35 cellular contexts compared by ENCODE assay signal in the genomic region with DNA sequence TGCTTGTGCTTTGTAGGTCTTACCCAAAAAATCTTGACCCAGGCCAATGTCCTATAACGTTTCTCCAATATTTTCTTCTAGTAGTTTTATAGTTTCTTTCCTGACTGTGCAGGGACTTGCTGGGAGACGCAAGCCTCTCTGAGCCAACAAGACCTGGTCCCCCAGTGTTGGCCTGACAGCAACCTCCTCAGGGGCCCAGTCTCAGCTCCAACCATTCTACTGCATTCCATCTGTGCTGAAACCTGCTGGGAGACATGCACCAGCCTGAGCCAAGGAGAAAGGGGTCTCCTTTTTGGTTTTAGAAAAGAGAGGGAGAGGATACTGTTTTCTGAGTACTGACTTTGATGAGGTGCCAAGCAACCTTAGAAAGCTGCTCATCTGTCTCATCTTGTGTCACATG.
"Had no signal": no experiment of that assay in that cellular context is flagged by ENCODE, and none has a peak within 500 bp of the region (broad histone marks: within the 10 kb centered on the region; RNA-seq: fewer than 3 reads in every experiment).

No MANE protein-coding gene starts in this region.

- H3K9me3 Mint-ChIP-seq: activated CD4-positive, alpha-beta memory T cell treated with anti-CD3 and anti-CD28 coated beads, Interleukin-2, amount 10 ng/mL, durations not matched to agents 7 days and 5 days; activated CD4-positive, alpha-beta T cell treated with anti-CD3 and anti-CD28 coated beads, Interleukin-2, amount 10 ng/mL, durations not matched to agents 7 days and 5 days; activated naive CD4-positive, alpha-beta T cell treated with anti-CD3 and anti-CD28 coated beads for 36 hours; activated naive CD8-positive, alpha-beta T cell treated with anti-CD3 and anti-CD28 coated beads for 36 hours; activated T-helper 1 cell treated with anti-CD3 and anti-CD28 coated beads, Interleukin-12 subunit alpha, Interleukin-12 subunit beta, Interleukin-2, Interleukin-4 antibody, amounts not matched to agents 30 ng/mL and 10 ng/mL and 1 ng/mL, durations not matched to agents 14 hours and 24 hours and 36 hours had no signal

- H3K4me3 ChIP-seq: adrenal gland, body of pancreas, breast epithelium had no signal

- H3K36me3 Mint-ChIP-seq: activated CD8-positive, alpha-beta memory T cell treated with anti-CD3 and anti-CD28 coated beads, Interleukin-2, amount 10 ng/mL, durations not matched to agents 7 days and 5 days; activated naive CD4-positive, alpha-beta T cell treated with anti-CD3 and anti-CD28 coated beads, Interleukin-2, amount 50 U/mL, for 72 hours; activated naive CD8-positive, alpha-beta T cell treated with anti-CD3 and anti-CD28 coated beads for 36 hours; T-cell had no signal

- DNase-seq: activated CD4-positive, alpha-beta memory T cell treated with anti-CD3 and anti-CD28 coated beads, Interleukin-2, amount 10 ng/mL, durations not matched to agents 7 days and 5 days; activated CD4-positive, alpha-beta T cell treated with anti-CD3 and anti-CD28 coated beads for 1 hour; activated CD4-positive, alpha-beta T cell treated with anti-CD3 and anti-CD28 coated beads for 36 hours; activated CD4-positive, alpha-beta T cell treated with anti-CD3 and anti-CD28 coated beads for 48 hours; activated CD4-positive, alpha-beta T cell treated with anti-CD3 and anti-CD28 coated beads, Interleukin-2, amount 10 ng/mL, durations not matched to agents 7 days and 5 days; activated CD4-positive, alpha-beta T cell treated with anti-CD3 and anti-CD28 coated beads, Interleukin-2, amount 50 U/mL, for 48 hours; activated CD4-positive, CD25-positive, alpha-beta regulatory T cell; activated CD8-positive, alpha-beta memory T cell treated with anti-CD3 and anti-CD28 coated beads for 24 hours; activated CD8-positive, alpha-beta memory T cell treated with anti-CD3 and anti-CD28 coated beads, Interleukin-2, amount 10 ng/mL, durations not matched to agents 7 days and 5 days; activated CD8-positive, alpha-beta memory T cell treated with anti-CD3 and anti-CD28 coated beads, Interleukin-2, amount 50 U/mL, for 48 hours; activated CD8-positive, alpha-beta T cell treated with anti-CD3 and anti-CD28 coated beads, Interleukin-2, amount 10 ng/mL, durations not matched to agents 7 days and 5 days; activated effector memory CD4-positive, alpha-beta T cell treated with anti-CD3 and anti-CD28 coated beads, Interleukin-2, amount 50 U/mL, for 16 hours; activated gamma-delta T cell treated with Interleukin-2 at 50 U/mL for 16 hours; activated naive CD4-positive, alpha-beta T cell; activated naive CD4-positive, alpha-beta T cell treated with anti-CD3 and anti-CD28 coated beads for 36 hours; activated naive CD4-positive, alpha-beta T cell treated with anti-CD3 and anti-CD28 coated beads, Interleukin-2, amount 50 U/mL, for 16 hours; activated naive CD8-positive, alpha-beta T cell treated with anti-CD3 and anti-CD28 coated beads for 36 hours; activated T-cell treated with anti-CD3 and anti-CD28 coated beads, Interleukin-2, amount 50 U/mL, for 24 hours; activated T-cell treated with anti-CD3 and anti-CD28 coated beads, Interleukin-2, amount 50 U/mL, for 72 hours; adrenal gland; amniotic stem cell; aorta; body of pancreas; brain microvascular endothelial cell; central memory CD4-positive, alpha-beta T cell; T-cell; T-helper 17 cell; T-helper 9 cell had no signal

- H3K4me1 Mint-ChIP-seq: activated CD4-positive, alpha-beta memory T cell treated with anti-CD3 and anti-CD28 coated beads, Interleukin-2, amount 10 ng/mL, durations not matched to agents 7 days and 5 days; activated CD4-positive, alpha-beta T cell treated with anti-CD3 and anti-CD28 coated beads for 36 hours; activated CD4-positive, alpha-beta T cell treated with anti-CD3 and anti-CD28 coated beads, Interleukin-2, amount 10 ng/mL, durations not matched to agents 7 days and 5 days; activated CD8-positive, alpha-beta memory T cell treated with anti-CD3 and anti-CD28 coated beads, Interleukin-2, amount 10 ng/mL, durations not matched to agents 7 days and 5 days; activated naive CD8-positive, alpha-beta T cell treated with anti-CD3 and anti-CD28 coated beads for 36 hours; activated T-helper 17 cell treated with anti-CD3 and anti-CD28 coated beads, Interleukin-2, amount 50 U/mL, for 72 hours; T-cell; T-helper 17 cell had no signal

- H3K27ac Mint-ChIP-seq: activated CD4-positive, alpha-beta memory T cell treated with anti-CD3 and anti-CD28 coated beads, Interleukin-2, amount 10 ng/mL, durations not matched to agents 7 days and 5 days; activated CD4-positive, alpha-beta T cell treated with anti-CD3 and anti-CD28 coated beads for 36 hours; activated CD4-positive, alpha-beta T cell treated with anti-CD3 and anti-CD28 coated beads, Interleukin-2, amount 10 ng/mL, durations not matched to agents 7 days and 5 days; activated CD8-positive, alpha-beta memory T cell treated with anti-CD3 and anti-CD28 coated beads, Interleukin-2, amount 10 ng/mL, durations not matched to agents 7 days and 5 days; activated CD8-positive, alpha-beta T cell treated with anti-CD3 and anti-CD28 coated beads, Interleukin-2, amount 10 ng/mL, durations not matched to agents 7 days and 5 days; activated naive CD4-positive, alpha-beta T cell treated with anti-CD3 and anti-CD28 coated beads for 36 hours; activated naive CD4-positive, alpha-beta T cell treated with anti-CD3 and anti-CD28 coated beads, Interleukin-2, amount 50 U/mL, for 72 hours; activated naive CD8-positive, alpha-beta T cell treated with anti-CD3 and anti-CD28 coated beads for 36 hours; activated T-cell treated with anti-CD3 and anti-CD28 coated beads, Interleukin-2, amount 50 U/mL, for 24 hours; activated T-cell treated with anti-CD3 and anti-CD28 coated beads, Interleukin-2, amount 50 U/mL, for 72 hours; activated T-helper 1 cell treated with anti-CD3 and anti-CD28 coated beads, Interleukin-12 subunit alpha, Interleukin-12 subunit beta, Interleukin-2, Interleukin-4 antibody, amounts not matched to agents 30 ng/mL and 10 ng/mL and 1 ng/mL, durations not matched to agents 14 hours and 24 hours and 36 hours; activated T-helper 17 cell treated with anti-CD3 and anti-CD28 coated beads, Interleukin-2, amount 50 U/mL, for 72 hours; T-cell; T-helper 17 cell had no signal

- ATAC-seq: activated CD4-positive, alpha-beta T cell treated with anti-CD3 and anti-CD28 coated beads for 36 hours; activated CD4-positive, CD25-positive, alpha-beta regulatory T cell treated with anti-CD3 and anti-CD28 coated beads, Interleukin-2, amount 50 U/mL, for 24 hours; activated CD8-positive, alpha-beta memory T cell treated with anti-CD3 and anti-CD28 coated beads, Interleukin-2, amount 10 ng/mL, durations not matched to agents 7 days and 5 days; activated CD8-positive, alpha-beta T cell treated with anti-CD3 and anti-CD28 coated beads, Interleukin-2, amount 10 ng/mL, durations not matched to agents 7 days and 5 days; activated naive CD4-positive, alpha-beta T cell treated with anti-CD3 and anti-CD28 coated beads, Interleukin-2, amount 50 U/mL, for 72 hours; activated T-cell treated with anti-CD3 and anti-CD28 coated beads, Interleukin-2, amount 50 U/mL, for 72 hours; activated T-helper 17 cell treated with anti-CD3 and anti-CD28 coated beads, Interleukin-2, amount 50 U/mL, for 72 hours; body of pancreas; T-cell; T-helper 17 cell had no signal

- FAIRE-seq: astrocyte, TTC549 had no signal

- H3K36me3 ChIP-seq: adrenal gland, brain microvascular endothelial cell, breast epithelium had no signal

- H3K4me3 Mint-ChIP-seq: activated CD4-positive, alpha-beta memory T cell treated with anti-CD3 and anti-CD28 coated beads, Interleukin-2, amount 10 ng/mL, durations not matched to agents 7 days and 5 days; activated CD4-positive, alpha-beta T cell treated with anti-CD3 and anti-CD28 coated beads for 36 hours; activated CD4-positive, alpha-beta T cell treated with anti-CD3 and anti-CD28 coated beads, Interleukin-2, amount 10 ng/mL, durations not matched to agents 7 days and 5 days; activated CD8-positive, alpha-beta memory T cell treated with anti-CD3 and anti-CD28 coated beads, Interleukin-2, amount 10 ng/mL, durations not matched to agents 7 days and 5 days; activated CD8-positive, alpha-beta T cell treated with anti-CD3 and anti-CD28 coated beads, Interleukin-2, amount 10 ng/mL, durations not matched to agents 7 days and 5 days; activated naive CD4-positive, alpha-beta T cell treated with anti-CD3 and anti-CD28 coated beads for 36 hours; activated naive CD8-positive, alpha-beta T cell treated with anti-CD3 and anti-CD28 coated beads for 36 hours; activated T-cell treated with anti-CD3 and anti-CD28 coated beads, Interleukin-2, amount 50 U/mL, for 24 hours; activated T-cell treated with anti-CD3 and anti-CD28 coated beads, Interleukin-2, amount 50 U/mL, for 72 hours; activated T-helper 1 cell treated with anti-CD3 and anti-CD28 coated beads, Interleukin-12 subunit alpha, Interleukin-12 subunit beta, Interleukin-2, Interleukin-4 antibody, amounts not matched to agents 30 ng/mL and 10 ng/mL and 1 ng/mL, durations not matched to agents 14 hours and 24 hours and 36 hours; activated T-helper 17 cell treated with anti-CD3 and anti-CD28 coated beads, Interleukin-2, amount 50 U/mL, for 72 hours; T-cell; T-helper 17 cell had no signal

- H3K27me3 ChIP-seq: adrenal gland, body of pancreas, brain microvascular endothelial cell, breast epithelium had no signal

- H3K27me3 Mint-ChIP-seq: activated CD4-positive, alpha-beta memory T cell treated with anti-CD3 and anti-CD28 coated beads, Interleukin-2, amount 10 ng/mL, durations not matched to agents 7 days and 5 days; activated CD4-positive, alpha-beta T cell treated with anti-CD3 and anti-CD28 coated beads for 36 hours; activated CD4-positive, alpha-beta T cell treated with anti-CD3 and anti-CD28 coated beads, Interleukin-2, amount 10 ng/mL, durations not matched to agents 7 days and 5 days; activated CD8-positive, alpha-beta memory T cell treated with anti-CD3 and anti-CD28 coated beads, Interleukin-2, amount 10 ng/mL, durations not matched to agents 7 days and 5 days; activated naive CD8-positive, alpha-beta T cell treated with anti-CD3 and anti-CD28 coated beads for 36 hours; activated T-cell treated with anti-CD3 and anti-CD28 coated beads, Interleukin-2, amount 50 U/mL, for 24 hours; activated T-helper 17 cell treated with anti-CD3 and anti-CD28 coated beads, Interleukin-2, amount 50 U/mL, for 72 hours; T-cell; T-helper 17 cell had no signal
